13 cellular contexts compared by ENCODE assay signal in the genomic region with DNA sequence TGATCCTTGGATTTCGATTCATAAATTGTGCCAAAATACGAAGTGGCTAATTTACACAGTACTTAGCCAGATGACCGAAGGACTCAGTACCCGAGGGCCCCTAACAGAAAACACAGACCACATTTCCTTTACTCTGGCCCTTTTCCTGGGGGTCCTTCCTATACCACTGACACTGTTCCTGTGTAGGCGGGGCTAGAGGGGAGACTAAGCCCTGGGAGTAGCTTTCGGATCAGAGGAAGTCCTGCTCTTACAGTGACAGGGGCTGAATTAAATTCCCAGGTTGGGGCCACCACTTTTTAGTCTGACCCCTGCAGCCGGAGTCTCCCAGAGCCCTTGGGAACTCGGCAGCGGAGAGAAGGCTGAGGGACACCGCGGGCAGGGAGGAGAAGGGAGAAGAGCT. TPM values are rescaled to one million over a fixed set of nuclear protein-coding genes. Genes with fewer than 3 reads are reported as not detected.
DNase-seq lines count a peak whose midpoint lies in the region; ATAC-seq, FAIRE-seq and TF ChIP-seq lines count a peak whose summit lies in the region.
"Not testable (repeated sequence)": the region's sequence is repeated elsewhere in the genome, so short reads cannot be mapped to it uniquely, and the experiment has no call there.
"Had no signal": no experiment of that assay in that cellular context is flagged by ENCODE, and none has a peak within 500 bp of the region (broad histone marks: within the 10 kb centered on the region; RNA-seq: fewer than 3 reads in every experiment).

No MANE protein-coding gene starts in this region.

- WGBS in H1 (ENCODE audit: extremely low coverage in 1 of 2, insufficient coverage in 1 of 2, insufficient read length in 1 of 2, insufficient replicate concordance in 2 of 2, low coverage in 1 of 2, low lambda C conversion rate in 2 of 2, missing lambda C conversion rate in 1 of 2), 2 experiments = 77% methylated on average over 8 of the region's 11 CpGs; no CpG with 5 or more reads in 1 of the 2 experiments
- WGBS in liver = 27% methylated on average over 11 of the region's 11 CpGs
- WGBS in urinary bladder = 60% methylated on average over 4 of the region's 11 CpGs

- H3K56ac ChIP-seq in H1 (replicated peaks; ENCODE audit: insufficient read length, low read depth, low read length) = not testable (repeated sequence)

- H2BK12ac ChIP-seq in H1 (ENCODE audit: low read depth, low read length) = not testable (repeated sequence)

- H3K9ac ChIP-seq in SU-DHL-6 (ENCODE audit: low read length) = peak overlapping the region; percentile 45
- H3K9ac ChIP-seq in H1 (replicated peaks in 1 of 4; ENCODE audit: extremely low read depth in 1 of 4, low read depth in 3 of 4, low read length in 3 of 4) = 0 out of 7 replicates have a peak overlapping the region, but pooled peaks of 1 of the 4 experiments have one; percentile 1
- H3K9ac ChIP-seq in liver (ENCODE audit: low read depth in 1 of 2, low read length in 2 of 2) = peak overlapping the region in 1 of 2 donors; percentile 67

- H2BK15ac ChIP-seq in H1 (ENCODE audit: low read length) = not testable (repeated sequence)

- not testable (repeated sequence) for H2AK5ac ChIP-seq in H1 (ENCODE audit: low read depth, low read length)

- not testable (repeated sequence) for H3K36me3 Mint-ChIP-seq in activated naive CD4-positive, alpha-beta T cell treated with anti-CD3 and anti-CD28 coated beads, Interleukin-2, amount 50 U/mL, for 24 hours

- H3K36me3 ChIP-seq in SU-DHL-6 (ENCODE audit: low read length); H1 (ENCODE audit: control insufficient read depth in 2 of 4, insufficient read depth in 4 of 4, low read length in 3 of 4); liver (ENCODE audit: control insufficient read depth in 4 of 4, insufficient read depth in 3 of 4, low read depth in 1 of 4, low read length in 3 of 4); osteoblast (ENCODE audit: insufficient read depth, low read length); urinary bladder (ENCODE audit: insufficient read depth): not testable (repeated sequence)

- H3K4me1 Mint-ChIP-seq in activated naive CD4-positive, alpha-beta T cell treated with anti-CD3 and anti-CD28 coated beads, Interleukin-2, amount 50 U/mL, for 24 hours = not testable (repeated sequence)

- not testable (repeated sequence) for H3K23me2 ChIP-seq in H1 (ENCODE audit: low read depth, low read length)

- not testable (repeated sequence) for H3K23ac ChIP-seq in H1 (ENCODE audit: insufficient read length)

- not testable (repeated sequence) for H3K4me1 ChIP-seq in H1 (replicated peaks in 1 of 4; ENCODE audit: control insufficient read depth in 3 of 4, insufficient read depth in 4 of 4, low read length in 3 of 4); osteoblast (ENCODE audit: insufficient read depth, low read length); urinary bladder (ENCODE audit: insufficient read depth)
- H3K4me1 ChIP-seq in liver (ENCODE audit: control insufficient read depth in 4 of 4, insufficient read depth in 4 of 4, low read length in 3 of 4) = peaks cover 1 to 32% (median 20%) of the 10 kb centered on the region in 4 donors

- FAIRE-seq in H1 (lab: Jason Lieb, UNC) = peak; percentile 68

- TF ChIP-seq RAD21 in H1 (IDR thresholded peaks at IDR 0.05 in 1 of 2, conservative IDR thresholded peaks at IDR 0.05 in 1 of 2; ENCODE audit: low read depth in 2 of 2, low read length in 2 of 2); liver (IDR thresholded peaks at IDR 0.05): not testable (repeated sequence)

- H3K9me3 ChIP-seq in SU-DHL-6 (ENCODE audit: insufficient read depth, low read length); H1 (ENCODE audit: insufficient read depth in 2 of 2, low read depth in 1 of 2, low read length in 1 of 2); liver (ENCODE audit: control insufficient read depth in 4 of 4, low read length in 3 of 4); osteoblast (ENCODE audit: low read depth, low read length): not testable (repeated sequence)

- H2AFZ ChIP-seq in SU-DHL-6 (ENCODE audit: low read depth, low read length, severe bottlenecking) (peak overlapping the region; percentile 79), H1 (ENCODE audit: low read length) (0 out of 2 replicates have a peak overlapping the region, but pooled peaks have one; percentile 70), osteoblast (ENCODE audit: low read length) (peak overlapping the region; percentile 59)

- not testable (repeated sequence) for H4K5ac ChIP-seq in H1 (ENCODE audit: insufficient read length, low read depth, low read length)

- H4K91ac ChIP-seq in H1 (replicated peaks; ENCODE audit: insufficient read length, low read length) = not testable (repeated sequence)

- H3K9me3 Mint-ChIP-seq in activated naive CD4-positive, alpha-beta T cell treated with anti-CD3 and anti-CD28 coated beads, Interleukin-2, amount 50 U/mL, for 24 hours = not testable (repeated sequence)

- H3K14ac ChIP-seq in H1 (ENCODE audit: insufficient read length) = not testable (repeated sequence)

- peak; percentile 11 for ATAC-seq in GM18502 (IDR thresholded peaks at IDR 0.05; ENCODE audit: poor library complexity, unreplicated experiment)
- ATAC-seq in HG03066 (IDR thresholded peaks at IDR 0.05; ENCODE audit: low read depth, unreplicated experiment) = peak; percentile 18

- not testable (repeated sequence) for H3K18ac ChIP-seq in H1 (ENCODE audit: extremely low read depth, low read length)

- H3K79me1 ChIP-seq in H1 (ENCODE audit: low read depth, low read length) = not testable (repeated sequence)

- not testable (repeated sequence) for H3K27ac ChIP-seq in SU-DHL-6 (ENCODE audit: low read depth, low read length); H1 (ENCODE audit: low read depth, low read length); osteoblast (ENCODE audit: low read depth, low read length)
- H3K27ac ChIP-seq in liver (ENCODE audit: low read depth in 1 of 2, low read length in 2 of 2) = peak overlapping the region; percentile 66 to 67
- peak overlapping the region; percentile 56 for H3K27ac ChIP-seq in urinary bladder (ENCODE audit: low read depth)

- not testable (repeated sequence) for H3K27me3 Mint-ChIP-seq in activated naive CD4-positive, alpha-beta T cell treated with anti-CD3 and anti-CD28 coated beads, Interleukin-2, amount 50 U/mL, for 24 hours

- TF ChIP-seq POLR2A in H1 (IDR thresholded peaks at IDR 0.05; ENCODE audit: control extremely low read depth in 1 of 2, low read depth in 2 of 2, low read length in 2 of 2) = not testable (repeated sequence)

- H3K27me3 ChIP-seq in SU-DHL-6 (ENCODE audit: low read length); H1 (replicated peaks in 1 of 4; ENCODE audit: control insufficient read depth in 3 of 4, extremely low read depth in 1 of 4, insufficient read depth in 3 of 4, low read length in 3 of 4); liver (ENCODE audit: control insufficient read depth in 4 of 4, insufficient read depth in 4 of 4, low read length in 3 of 4); osteoblast (ENCODE audit: insufficient read depth, low read length): not testable (repeated sequence)

- TF ChIP-seq EP300 in H1 (IDR thresholded peaks at IDR 0.05; ENCODE audit: borderline replicate concordance in 1 of 2, low read depth in 2 of 2, low read length in 2 of 2) = not testable (repeated sequence)

- not testable (repeated sequence) for H2BK5ac ChIP-seq in H1 (ENCODE audit: low read depth, low read length)

- peak overlapping the region; percentile 85 for H3K4me3 Mint-ChIP-seq in activated naive CD4-positive, alpha-beta T cell treated with anti-CD3 and anti-CD28 coated beads, Interleukin-2, amount 50 U/mL, for 24 hours

- POLR2A ChIA-PET in H1 (lab: Charles Lee; ENCODE audit: partially characterized antibody) = interaction anchor here (1.0 to 1.6 kb wide), 6 partner anchors 17 to 301 kb away, joined by 3 to 5 read pairs (median 4); a partner anchor contains a TSS

- not testable (repeated sequence) for H3F3A ChIP-seq in SU-DHL-6 (ENCODE audit: insufficient read depth)

- not testable (repeated sequence) for H2BK20ac ChIP-seq in H1 (ENCODE audit: low read length)

- peak overlapping the region; percentile 55 for H3K4me2 ChIP-seq in SU-DHL-6 (ENCODE audit: low read depth, low read length, poor library complexity, severe bottlenecking)
- H3K4me2 ChIP-seq in H1 (ENCODE audit: insufficient read depth in 1 of 2, low read depth in 2 of 2, low read length in 2 of 2) = peak overlapping the region; percentile 63 to 90
- H3K4me2 ChIP-seq in osteoblast (ENCODE audit: insufficient read depth, low read length) = peak overlapping the region; percentile 76

- H3K27ac Mint-ChIP-seq in activated naive CD4-positive, alpha-beta T cell treated with anti-CD3 and anti-CD28 coated beads, Interleukin-2, amount 50 U/mL, for 24 hours = peak overlapping the region; percentile 84

- H3K4me3 ChIP-seq in SU-DHL-6 (ENCODE audit: insufficient read depth, low read length, poor library complexity, severe bottlenecking) (peak overlapping the region; percentile 43), H1 (ENCODE audit: extremely low read depth in 1 of 4, insufficient read depth in 2 of 4, low read depth in 3 of 4, low read length in 4 of 4) (peak overlapping the region; percentile 45 to 62 (median 50); a peak in 5 of 8 replicates), liver (ENCODE audit: low read depth in 1 of 3, low read length in 3 of 3) (peak overlapping the region in 1 of 3 donors; percentile 68), osteoblast (ENCODE audit: insufficient read depth, low read length) (peak overlapping the region; percentile 61), urinary bladder (ENCODE audit: low read depth, low read length) (peak overlapping the region; percentile 48)

- not testable (repeated sequence) for TF ChIP-seq CTCF in SU-DHL-6 (IDR thresholded peaks at IDR 0.05; ENCODE audit: insufficient read depth, low read length, poor library complexity, severe bottlenecking); H1 (IDR thresholded peaks at IDR 0.05; ENCODE audit: control extremely low read depth in 1 of 3, insufficient read depth in 1 of 3, low read depth in 1 of 3, low read length in 3 of 3); liver (IDR thresholded peaks at IDR 0.05; ENCODE audit: low read depth, low read length, missing input control); osteoblast (IDR thresholded peaks at IDR 0.05; ENCODE audit: extremely low read depth, low read depth, low read length)

- CTCF ChIA-PET in H1 (lab: Charles Lee; ENCODE audit: partially characterized antibody) = interaction anchor here (1.0 to 5.4 kb wide), 12 partner anchors 9 to 187 kb away, joined by 3 to 60 read pairs (median 4); a partner anchor contains a TSS

- not testable (repeated sequence) for H3K79me2 ChIP-seq in SU-DHL-6 (ENCODE audit: insufficient read depth, low read length); H1 (ENCODE audit: control insufficient read depth in 1 of 2, insufficient read depth in 2 of 2, low read length in 2 of 2); osteoblast (ENCODE audit: insufficient read depth, low read length)

- not testable (repeated sequence) for H4K8ac ChIP-seq in H1 (ENCODE audit: extremely low read depth, insufficient read depth, low read length)

- H3K9me2 ChIP-seq in SU-DHL-6 (replicated peaks; ENCODE audit: insufficient read depth, low read length) = not testable (repeated sequence)

- H4K20me1 ChIP-seq in SU-DHL-6 (ENCODE audit: low read depth, low read length); H1 (replicated peaks in 1 of 2; ENCODE audit: control insufficient read depth in 1 of 2, insufficient read depth in 2 of 2, low read length in 2 of 2); osteoblast (ENCODE audit: insufficient read depth, low read length): not testable (repeated sequence)

- not testable (repeated sequence) for H2BK120ac ChIP-seq in H1 (replicated peaks; ENCODE audit: low read depth, low read length)

- not testable (repeated sequence) for H3K4ac ChIP-seq in H1 (replicated peaks; ENCODE audit: insufficient read length, low read depth, low read length)

- DNase-seq in H1 (ENCODE audit: low read depth in 1 of 2, low spot score in 2 of 2); osteoblast (ENCODE audit: insufficient read length, low spot score, missing footprints): not testable (repeated sequence)

RNA-seq across cellular contexts. Expression of a gene that starts 0.5 kb away (rescaled TPM):
- total RNA-seq in H1 (2021; fragmentation: NEBNext Ultra II Directional; extraction: Animal tissue kit (Norgen Biotek cat#: 25700)) = 16.5 and 16.7 TPM in 2 replicates
- 38.8 and 42.5 TPM in 2 replicates for polyA plus RNA-seq in H1 (2011; rRNA removed)
- polyA plus RNA-seq in H1 (2011; cell fraction: cytosol; rRNA removed) = 26.7 TPM
- polyA plus RNA-seq in H1 (2011; cell fraction: nucleus; rRNA removed) = 28.2 TPM
- polyA plus RNA-seq in H1 (2012, experiment 1 of 2) = 24.9 to 30.5 TPM (median 26.7 TPM) in 4 replicates
- 37.3 TPM for polyA plus RNA-seq in H1 (2012, experiment 2 of 2)
- polyA plus RNA-seq in H1 (2013, experiment 1 of 2) = 15.8 TPM
- polyA plus RNA-seq in H1 (2013, experiment 2 of 2) = 16.5 TPM
- 15.3 and 17.1 TPM in 2 replicates for polyA minus RNA-seq in H1 (2011; rRNA and poly(A)+ RNA removed)
- 5.8 TPM for polyA minus RNA-seq in H1 (2011; cell fraction: cytosol; rRNA and poly(A)+ RNA removed)
- polyA minus RNA-seq in H1 (2011; cell fraction: nucleus; rRNA and poly(A)+ RNA removed) = 10.2 TPM
- 100 to 1,000 TPM in 1 of 2 donors, 10 to 100 TPM in 1; 14.7 to 273 TPM for total RNA-seq in liver
- polyA plus RNA-seq in liver = 100 to 1,000 TPM; 221 to 341 TPM
- not detected in 2 replicates for total RNA-seq in osteoblast
- total RNA-seq in urinary bladder = not detected
- 1.1 TPM for polyA plus RNA-seq in urinary bladder
- total RNA-seq: dermis microvascular lymphatic vessel endothelial cell, H7, mononuclear cell, Right ventricle myocardium superior, ureter had no signal

RNA-seq across cellular contexts. Expression of a gene that starts 19.3 kb away (rescaled TPM):
- total RNA-seq in H1 (2021; fragmentation: NEBNext Ultra II Directional; extraction: Animal tissue kit (Norgen Biotek cat#: 25700)) = 9.6 and 12.2 TPM in 2 replicates
- polyA plus RNA-seq in H1 (2011; rRNA removed) = 20.7 and 23.1 TPM in 2 replicates
- 19.4 TPM for polyA plus RNA-seq in H1 (2011; cell fraction: cytosol; rRNA removed)
- polyA plus RNA-seq in H1 (2011; cell fraction: nucleus; rRNA removed) = 52.6 TPM
- polyA plus RNA-seq in H1 (2012, experiment 1 of 2) = 15.0 to 24.0 TPM (median 21.6 TPM) in 4 replicates
- 20.0 TPM for polyA plus RNA-seq in H1 (2012, experiment 2 of 2)
- 14.5 TPM for polyA plus RNA-seq in H1 (2013, experiment 1 of 2)
- polyA plus RNA-seq in H1 (2013, experiment 2 of 2) = 14.1 TPM
- polyA minus RNA-seq in H1 (2011; rRNA and poly(A)+ RNA removed) = 9.3 and 11.2 TPM in 2 replicates
- 3.3 TPM for polyA minus RNA-seq in H1 (2011; cell fraction: cytosol; rRNA and poly(A)+ RNA removed)
- 14.2 TPM for polyA minus RNA-seq in H1 (2011; cell fraction: nucleus; rRNA and poly(A)+ RNA removed)
- 10 to 100 TPM in 1 of 2 donors, 1 to 10 TPM in 1; 7.1 to 15.1 TPM for total RNA-seq in liver
- polyA plus RNA-seq in liver = 1 to 10 TPM; 7.4 to 8.4 TPM
- 14.8 and 16.2 TPM in 2 replicates for total RNA-seq in osteoblast
- total RNA-seq in urinary bladder = 78.0 TPM
- 77.9 TPM for polyA plus RNA-seq in urinary bladder

RNA-seq across cellular contexts. Expression of a gene that starts 24.9 kb away (rescaled TPM):
- 0.24 and 0.25 TPM in 2 replicates for total RNA-seq in H1 (2021; fragmentation: NEBNext Ultra II Directional; extraction: Animal tissue kit (Norgen Biotek cat#: 25700))
- polyA plus RNA-seq in H1 (2011; rRNA removed) = 0.64 and 0.89 TPM in 2 replicates
- polyA plus RNA-seq in H1 (2011; cell fraction: cytosol; rRNA removed) = 0.90 TPM
- polyA plus RNA-seq in H1 (2011; cell fraction: nucleus; rRNA removed) = 0.96 TPM
- polyA plus RNA-seq in H1 (2012, experiment 1 of 2) = 0.37 to 0.86 TPM (median 0.51 TPM) in 4 replicates
- 0.91 TPM for polyA plus RNA-seq in H1 (2012, experiment 2 of 2)
- 0.20 TPM for polyA plus RNA-seq in H1 (2013, experiment 1 of 2)
- 0.11 TPM for polyA plus RNA-seq in H1 (2013, experiment 2 of 2)
- polyA minus RNA-seq in H1 (2011; rRNA and poly(A)+ RNA removed) = 0.50 and 2.0 TPM in 2 replicates
- polyA minus RNA-seq in H1 (2011; cell fraction: cytosol; rRNA and poly(A)+ RNA removed) = not detected
- polyA minus RNA-seq in H1 (2011; cell fraction: nucleus; rRNA and poly(A)+ RNA removed) = 0.40 TPM
- total RNA-seq in liver = 1 to 10 TPM in 1 of 2 donors, under 1 TPM in 1; 0.59 to 1.3 TPM
- 1 to 10 TPM; 1.4 to 2.8 TPM for polyA plus RNA-seq in liver
- 2.1 and 4.3 TPM in 2 replicates for total RNA-seq in osteoblast
- total RNA-seq in urinary bladder = 18.2 TPM
- polyA plus RNA-seq in urinary bladder = 25.2 TPM
- total RNA-seq: dermis microvascular lymphatic vessel endothelial cell, H7, mononuclear cell had no signal

RNA-seq across cellular contexts. Expression of a gene that starts 31.2 kb away (rescaled TPM):
- total RNA-seq in H1 (2021; fragmentation: NEBNext Ultra II Directional; extraction: Animal tissue kit (Norgen Biotek cat#: 25700)) = 11.3 and 18.7 TPM in 2 replicates
- polyA plus RNA-seq in H1 (2011; rRNA removed) (24.0 and 31.4 TPM in 2 replicates), liver (10 to 100 TPM; 25.5 to 36.2 TPM), urinary bladder (58.2 TPM)
- polyA plus RNA-seq in H1 (2011; cell fraction: cytosol; rRNA removed) = 20.5 TPM
- polyA plus RNA-seq in H1 (2011; cell fraction: nucleus; rRNA removed) = 20.2 TPM
- 16.0 to 18.7 TPM (median 16.9 TPM) in 4 replicates for polyA plus RNA-seq in H1 (2012, experiment 1 of 2)
- 16.4 TPM for polyA plus RNA-seq in H1 (2012, experiment 2 of 2)
- 12.7 TPM for polyA plus RNA-seq in H1 (2013, experiment 1 of 2)
- 13.7 TPM for polyA plus RNA-seq in H1 (2013, experiment 2 of 2)
- polyA minus RNA-seq in H1 (2011; rRNA and poly(A)+ RNA removed) = 15.7 and 17.2 TPM in 2 replicates
- 5.1 TPM for polyA minus RNA-seq in H1 (2011; cell fraction: cytosol; rRNA and poly(A)+ RNA removed)
- 9.8 TPM for polyA minus RNA-seq in H1 (2011; cell fraction: nucleus; rRNA and poly(A)+ RNA removed)
- total RNA-seq in liver (10 to 100 TPM; 12.2 to 42.8 TPM), osteoblast (9.4 and 13.8 TPM in 2 replicates), urinary bladder (12.4 TPM)

RNA-seq across cellular contexts. Expression of a gene that starts 53.7 kb away (rescaled TPM):
- total RNA-seq in H1 (2021; fragmentation: NEBNext Ultra II Directional; extraction: Animal tissue kit (Norgen Biotek cat#: 25700)) = 2.2 and 4.3 TPM in 2 replicates
- polyA plus RNA-seq in H1 (2011; rRNA removed) (3.0 and 5.1 TPM in 2 replicates), liver (10 to 100 TPM; 30.1 to 51.5 TPM), urinary bladder (116 TPM)
- 6.3 TPM for polyA plus RNA-seq in H1 (2011; cell fraction: cytosol; rRNA removed)
- polyA plus RNA-seq in H1 (2011; cell fraction: nucleus; rRNA removed) = 2.9 TPM
- polyA plus RNA-seq in H1 (2012, experiment 1 of 2) = 4.2 to 7.7 TPM (median 6.0 TPM) in 4 replicates
- 2.0 TPM for polyA plus RNA-seq in H1 (2012, experiment 2 of 2)
- 4.0 TPM for polyA plus RNA-seq in H1 (2013, experiment 1 of 2)
- 5.0 TPM for polyA plus RNA-seq in H1 (2013, experiment 2 of 2)
- 7.7 and 11.4 TPM in 2 replicates for polyA minus RNA-seq in H1 (2011; rRNA and poly(A)+ RNA removed)
- polyA minus RNA-seq in H1 (2011; cell fraction: cytosol; rRNA and poly(A)+ RNA removed) = 4.3 TPM
- 5.0 TPM for polyA minus RNA-seq in H1 (2011; cell fraction: nucleus; rRNA and poly(A)+ RNA removed)
- total RNA-seq in liver (10 to 100 TPM in 1 of 2 donors, 1 to 10 TPM in 1; 6.9 to 39.8 TPM), osteoblast (49.9 and 50.1 TPM in 2 replicates), urinary bladder (67.5 TPM)

Comparison
In these comparisons a context has a peak if more than half of its experiments do, and no peak if none do; other contexts are left out.
1. RNA of a gene that starts 0.5 kb away (total RNA-seq): 14.7 to 273 TPM in liver and 16.5 to 16.7 TPM in H1; not detected in osteoblast and not detected in urinary bladder (single experiment); every median in the first group is over 10 times any median in the second.
2. Peak in every context shown above with its lines, with median percentiles within 50 percentile points of each other: H2AFZ ChIP-seq and H3K4me2 ChIP-seq.